In the genomic region with DNA sequence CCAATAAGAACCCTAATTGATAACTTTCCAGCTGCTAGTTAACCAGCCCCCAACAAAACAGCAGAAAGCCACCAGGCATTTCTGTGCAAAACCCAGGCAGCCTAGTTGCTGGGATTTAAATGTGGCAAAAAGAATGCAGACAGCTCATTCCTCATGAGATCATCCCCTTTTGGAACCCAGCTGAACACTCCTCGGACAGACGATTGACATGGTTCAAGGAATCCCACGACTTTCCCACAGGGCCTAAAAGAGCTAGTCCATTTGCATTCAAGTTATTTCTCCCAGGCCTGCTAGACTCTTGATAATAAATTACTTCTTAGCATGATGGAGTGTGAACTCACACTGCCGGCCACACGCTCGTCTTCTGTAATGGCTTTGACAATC, we compare ENCODE assay signal across 17 cellular contexts. TPM values are rescaled to one million over a fixed set of nuclear protein-coding genes. Genes with fewer than 3 reads are reported as not detected.
A peak's percentile ranks its signal among the peaks of the same experiment; 100 is the strongest.
DNase-seq lines count a peak whose midpoint lies in the region; ATAC-seq and TF ChIP-seq lines count a peak whose summit lies in the region.
"Had no signal": no experiment of that assay in that cellular context is flagged by ENCODE, and none has a peak within 500 bp of the region (broad histone marks: within the 10 kb centered on the region; RNA-seq: fewer than 3 reads in every experiment).

No MANE protein-coding gene starts in this region.

- H3K4me1 Mint-ChIP-seq in chondrocyte (ENCODE audit: low read depth), result peaks cover 98% of the 10 kb centered on the region
- H3K4me1 Mint-ChIP-seq: memory B cell, T-helper 17 cell had no signal

- no peak for TF ChIP-seq POLR2A in IMR-90 (IDR thresholded peaks at IDR 0.05; ENCODE audit: low read depth, low read length)

- H3K27me3 ChIP-seq in IMR-90 (ENCODE audit: control insufficient read depth, insufficient read depth, low read length), result no peaks in the 10 kb centered on the region
- H3K27me3 ChIP-seq in tibial artery, result no peaks in the 10 kb centered on the region

- CTCF ChIA-PET in IMR-90 (lab: Yijun Ruan, JAX), result interaction anchor here (0.7 to 1.3 kb wide), 2 partner anchors 22 to 737 kb away, joined by 3 to 4 read pairs; no protein-coding TSS in a partner anchor

- peaks cover 25% of the 10 kb centered on the region for H3K9me1 ChIP-seq in IMR-90 (ENCODE audit: insufficient read depth, low read length)

- H4K5ac ChIP-seq in IMR-90 (ENCODE audit: low read depth, low read length), result no peak overlapping the region

- H2AK9ac ChIP-seq in IMR-90 (replicated peaks; ENCODE audit: low read depth, low read length, poor library complexity), result no peak overlapping the region

- H4K8ac ChIP-seq in IMR-90 (ENCODE audit: low read depth in 2 of 2, low read length in 2 of 2), result no peak overlapping the region

- H4K91ac ChIP-seq in IMR-90 (ENCODE audit: insufficient read depth, low read depth, low read length), result no peak overlapping the region

- H3K4me3 ChIP-seq in IMR-90 (ENCODE audit: insufficient read depth, low read depth, low read length) (no peak overlapping the region), tibial artery (no peak overlapping the region)

- in situ Hi-C loops in IMR-90 (cut with MboI; ENCODE audit: low sequenced_read_pairs), result loop anchor here (5.0 kb wide), 1 partner anchor 88 kb away; no protein-coding TSS in a partner anchor

- peaks cover 69% of the 10 kb centered on the region for H3K36me3 Mint-ChIP-seq in chondrocyte (ENCODE audit: low read depth)
- H3K36me3 Mint-ChIP-seq: activated naive CD8-positive, alpha-beta T cell; memory B cell had no signal

- POLR2A ChIA-PET in IMR-90 (lab: Charles Lee; ENCODE audit: unreplicated experiment), result no interaction called here

- no peak overlapping the region for H3K56ac ChIP-seq in IMR-90 (ENCODE audit: extremely low read depth, insufficient read depth, low read length)

- H3K4me3 Mint-ChIP-seq in chondrocyte (ENCODE audit: unreplicated experiment), result peak overlapping the region; percentile 27
- H3K4me3 Mint-ChIP-seq: activated naive CD8-positive, alpha-beta T cell; memory B cell; T-helper 17 cell had no signal

- TF ChIP-seq RAD21 in IMR-90 (IDR thresholded peaks at IDR 0.05; ENCODE audit: low read length), result no peak

- H2BK20ac ChIP-seq in IMR-90 (ENCODE audit: low read depth, low read length), result no peak overlapping the region

- intact Hi-C loops in IMR-90 (cut with micrococcal nuclease), result loop anchor here (5.0 to 10.0 kb wide), 4 partner anchors 93 to 1035 kb away; no protein-coding TSS in a partner anchor
- intact Hi-C loops in tibial artery (cut with DNase I; ENCODE audit: low total_unique reads), result loop anchor here (5.0 kb wide), 1 partner anchor 93 kb away; no protein-coding TSS in a partner anchor

- dilution Hi-C loops in IMR-90 (cut with HindIII; ENCODE audit: low sequenced_read_pairs, unreplicated experiment), result loop anchor here (25.0 kb wide), 1 partner anchor 887 kb away; no protein-coding TSS in a partner anchor

- no peak overlapping the region for H2BK120ac ChIP-seq in IMR-90 (ENCODE audit: low read depth, low read length)

- no peak overlapping the region for H2BK5ac ChIP-seq in IMR-90 (ENCODE audit: low read depth, low read length, poor library complexity, severe bottlenecking)

- no TSS peak for BruUV-seq in IMR-90 (replicated peaks; lab: Mats Ljungman, UMichigan)

- no peak overlapping the region for H3K9ac ChIP-seq in IMR-90 (ENCODE audit: low read depth, low read length)

- no peak for ATAC-seq in IMR-90 (ENCODE audit: low read depth)
- ATAC-seq in HG02678 (IDR thresholded peaks at IDR 0.05; ENCODE audit: unreplicated experiment), result no peak
- ATAC-seq: T-helper 17 cell had no signal

- DNase-seq in IMR-90 (no peak), chondrocyte (ENCODE audit: low spot score) (no peak), mesenteric fat pad (ENCODE audit: low spot score) (peak; percentile 47), tibial artery (peak in 1 of 2 donors; percentile 11), T-helper 1 cell (no peak), NK-92 (lab: John Stamatoyannopoulos, UW; ENCODE audit: unreplicated experiment) (no peak)
- DNase-seq: activated CD4-positive, alpha-beta T cell treated with anti-CD3 and anti-CD28 coated beads for 48 hours; DND-41; hypothalamus; NCI-H2029 treated with DMSO at 0.1 percent for 48 hours; RPMI8226; substantia nigra; T-helper 17 cell had no signal

- 0 out of 2 replicates have a peak overlapping the region, but pooled peaks have one; percentile 22 for H2AK5ac ChIP-seq in IMR-90 (ENCODE audit: low read depth, low read length)

- TF ChIP-seq CTCF in IMR-90 (conservative IDR thresholded peaks at IDR 0.05; ENCODE audit: low read depth, low read length) (no peak), chondrocyte (IDR thresholded peaks at IDR 0.05) (no peak), tibial artery (IDR thresholded peaks at IDR 0.05) (no peak)

- H3K27ac ChIP-seq in IMR-90 (ENCODE audit: insufficient read depth, low read length), result no peak overlapping the region
- peak overlapping the region; percentile 99 for H3K27ac ChIP-seq in tibial artery
- H3K27ac ChIP-seq: C4-2B had no signal

- H3K4me1 ChIP-seq in IMR-90 (ENCODE audit: control insufficient read depth, insufficient read depth, low read length) (peaks cover 37% of the 10 kb centered on the region), tibial artery (peaks cover 4 to 100% (median 93%) of the 10 kb centered on the region in 4 donors)

- H3K23ac ChIP-seq in IMR-90 (ENCODE audit: low read depth, low read length), result no peak overlapping the region

- H3K36me3 ChIP-seq in IMR-90 (ENCODE audit: control insufficient read depth, insufficient read depth, low read length) (peaks cover 80% of the 10 kb centered on the region), tibial artery (peaks cover 79 to 89% (median 86%) of the 10 kb centered on the region in 3 donors)

- H3K27ac Mint-ChIP-seq in chondrocyte (ENCODE audit: unreplicated experiment), result peak overlapping the region; percentile 90
- H3K27ac Mint-ChIP-seq: activated naive CD8-positive, alpha-beta T cell; memory B cell; T-helper 17 cell had no signal

- no peak overlapping the region for H2AFZ ChIP-seq in IMR-90 (replicated peaks; ENCODE audit: low read length, poor library complexity)

- H3K4me2 ChIP-seq in IMR-90 (ENCODE audit: low read depth, low read length), result no peak overlapping the region

- peaks cover 14% of the 10 kb centered on the region for H4K20me1 ChIP-seq in IMR-90 (ENCODE audit: insufficient read depth, low read length)

- no peak overlapping the region for H3K14ac ChIP-seq in IMR-90 (replicated peaks; ENCODE audit: low read depth, low read length)

- H3K9me3 ChIP-seq in IMR-90 (ENCODE audit: control insufficient read depth, insufficient read depth, low read length) (no peaks in the 10 kb centered on the region), tibial artery (no peaks in the 10 kb centered on the region)

- peaks cover 14 to 49% of the 10 kb centered on the region in 2 experiments for H3K79me1 ChIP-seq in IMR-90 (ENCODE audit: low read depth in 1 of 2, low read length in 2 of 2)

- no peak overlapping the region for H2BK15ac ChIP-seq in IMR-90 (ENCODE audit: low read depth, low read length)

- H3K18ac ChIP-seq in IMR-90 (ENCODE audit: low read depth, low read length), result no peak overlapping the region

- WGBS in IMR-90 (ENCODE audit: extremely low coverage in 2 of 2, insufficient read length in 1 of 2), 2 experiments, result no CpG with 5 or more reads among the region's 6 CpGs

- no peaks in the 10 kb centered on the region for H3K9me3 Mint-ChIP-seq in chondrocyte (ENCODE audit: low read depth)
- H3K9me3 Mint-ChIP-seq: memory B cell had no signal

- no peaks in the 10 kb centered on the region for H3K27me3 Mint-ChIP-seq in chondrocyte (ENCODE audit: low read depth)

- peak overlapping the region; percentile 2; the same call in 1 of the 2 replicates for H3K4ac ChIP-seq in IMR-90 (ENCODE audit: low read depth, low read length)

TF ChIP-seq in IMR-90, 13 proteins besides CTCF, POLR2A, EP300 and RAD21:
- no peak for TF ChIP-seq RFX5 (IDR thresholded peaks at IDR 0.05; ENCODE audit: low read depth, low read length)
- no peak for TF ChIP-seq MAZ (IDR thresholded peaks at IDR 0.05; ENCODE audit: borderline replicate concordance, low read depth, low read length)
- TF ChIP-seq CHD1 (IDR thresholded peaks at IDR 0.05; ENCODE audit: low read depth, low read length), result no peak
- TF ChIP-seq MXI1 (IDR thresholded peaks at IDR 0.05; ENCODE audit: borderline replicate concordance, low read depth, low read length), result no peak
- TF ChIP-seq FOS (IDR thresholded peaks at IDR 0.05; ENCODE audit: low read depth, low read length), result no peak
- no peak for TF ChIP-seq ELK1 (IDR thresholded peaks at IDR 0.05; ENCODE audit: borderline replicate concordance, low read depth, low read length)
- no peak for TF ChIP-seq BHLHE40 (IDR thresholded peaks at IDR 0.05; ENCODE audit: low read depth, low read length)
- no peak for TF ChIP-seq SMC3 (IDR thresholded peaks at IDR 0.05; ENCODE audit: low read depth, low read length)
- TF ChIP-seq USF2 (IDR thresholded peaks at IDR 0.05; ENCODE audit: low read depth, low read length), result no peak
- TF ChIP-seq MAFK (IDR thresholded peaks at IDR 0.05; ENCODE audit: low read depth, low read length), result no peak
- TF ChIP-seq CEBPB (IDR thresholded peaks at IDR 0.05; ENCODE audit: low read depth, low read length), result no peak
- TF ChIP-seq RCOR1 (IDR thresholded peaks at IDR 0.05; ENCODE audit: insufficient replicate concordance, low read length), result no peak
- no peak for TF ChIP-seq NFE2L2 (IDR thresholded peaks at IDR 0.05; ENCODE audit: low read depth, low read length)

RNA-seq across cellular contexts. Expression of gene JAG1, which starts 24.0 kb away (rescaled TPM):
- total RNA-seq in IMR-90 (2012; rRNA removed) (19.4 and 22.6 TPM in 2 replicates), chondrocyte (161 to 510 TPM (median 505 TPM) in 3 replicates), mesenteric fat pad (96.7 TPM)
- 9.4 and 10.2 TPM in 2 replicates for polyA plus RNA-seq in IMR-90 (2012; rRNA removed)
- polyA plus RNA-seq in IMR-90 (2012; cell fraction: cytosol; rRNA removed), result 6.4 and 9.4 TPM in 2 replicates
- 32.3 and 70.8 TPM in 2 replicates for polyA plus RNA-seq in IMR-90 (2012; cell fraction: nucleus; rRNA removed; ENCODE audit: low replicate concordance)
